ENCODE assay signal across 19 cellular contexts in genomic region chr4:68316193-68316969, GRCh38. TPM values are rescaled to one million over a fixed set of nuclear protein-coding genes. Genes with fewer than 3 reads are reported as not detected.
DNase-seq lines count a peak whose midpoint lies in the region; ATAC-seq, FAIRE-seq and TF ChIP-seq lines count a peak whose summit lies in the region.
"Had no signal": no experiment of that assay in that cellular context is flagged by ENCODE, and none has a peak within 500 bp of the region (broad histone marks: within the 10 kb centered on the region; RNA-seq: fewer than 3 reads in every experiment).

No MANE protein-coding gene starts in this region.

- H3K36me3 Mint-ChIP-seq in activated CD4-positive, alpha-beta T cell treated with anti-CD3 and anti-CD28 coated beads for 36 hours (ENCODE audit: low read depth) = peaks cover 50% of the 10 kb centered on the region
- peaks cover 49% of the 10 kb centered on the region for H3K36me3 Mint-ChIP-seq in activated CD4-positive, alpha-beta T cell treated with anti-CD3 and anti-CD28 coated beads, Interleukin-2, amount 10 ng/mL, durations not matched to agents 7 days and 5 days (ENCODE audit: low read depth)
- peaks cover 40% of the 10 kb centered on the region for H3K36me3 Mint-ChIP-seq in activated naive CD8-positive, alpha-beta T cell treated with anti-CD3 and anti-CD28 coated beads, Interleukin-2, amount 10 ng/mL, durations not matched to agents 7 days and 5 days

- H4K20me1 ChIP-seq in osteoblast (ENCODE audit: insufficient read depth, low read length) = peaks cover 2% of the 10 kb centered on the region

- FAIRE-seq in GM18507 (lab: Jason Lieb, UNC) = peak; percentile 12
- FAIRE-seq: D721Med, H54 had no signal

- intact Hi-C loops in activated CD4-positive, alpha-beta T cell treated with anti-CD3 and anti-CD28 coated beads for 36 hours (cut with DNase I, micrococcal nuclease) = no loop called here

- no peak overlapping the region for H2AFZ ChIP-seq in osteoblast (ENCODE audit: low read length)

- ATAC-seq in activated CD4-positive, alpha-beta T cell treated with anti-CD3 and anti-CD28 coated beads for 36 hours = no peak
- ATAC-seq in activated naive CD8-positive, alpha-beta T cell treated with anti-CD3 and anti-CD28 coated beads, Interleukin-2, amount 10 ng/mL, durations not matched to agents 7 days and 5 days (ENCODE audit: low read depth) = no peak
- no peak for ATAC-seq in HG03045 (IDR thresholded peaks at IDR 0.05; ENCODE audit: unreplicated experiment)
- ATAC-seq: CD8-positive, alpha-beta T cell had no signal

- POLR2A ChIA-PET in activated CD4-positive, alpha-beta T cell treated with anti-CD3 and anti-CD28 coated beads for 36 hours (lab: Charles Lee) = no interaction called here
- POLR2A ChIA-PET in activated CD4-positive, alpha-beta T cell treated with anti-CD3 and anti-CD28 coated beads, Interleukin-2, amount 10 ng/mL, durations not matched to agents 7 days and 5 days (lab: Charles Lee) = no interaction called here
- POLR2A ChIA-PET in activated naive CD8-positive, alpha-beta T cell treated with anti-CD3 and anti-CD28 coated beads, Interleukin-2, amount 10 ng/mL, durations not matched to agents 7 days and 5 days (lab: Charles Lee) = no interaction called here

- H3K4me1 ChIP-seq in osteoblast (ENCODE audit: insufficient read depth, low read length) = no peaks in the 10 kb centered on the region

- H3K4me2 ChIP-seq in osteoblast (ENCODE audit: insufficient read depth, low read length) = no peak overlapping the region

- no peak for TF ChIP-seq CTCF in osteoblast (IDR thresholded peaks at IDR 0.05; ENCODE audit: extremely low read depth, low read depth, low read length)

- no peak overlapping the region for H3K4me3 ChIP-seq in osteoblast (ENCODE audit: insufficient read depth, low read length)

- H3K27ac Mint-ChIP-seq in activated CD4-positive, alpha-beta T cell treated with anti-CD3 and anti-CD28 coated beads for 36 hours = peak overlapping the region; percentile 51
- H3K27ac Mint-ChIP-seq in activated CD4-positive, alpha-beta T cell treated with anti-CD3 and anti-CD28 coated beads, Interleukin-2, amount 10 ng/mL, durations not matched to agents 7 days and 5 days = no peak overlapping the region
- H3K27ac Mint-ChIP-seq in activated naive CD8-positive, alpha-beta T cell treated with anti-CD3 and anti-CD28 coated beads, Interleukin-2, amount 10 ng/mL, durations not matched to agents 7 days and 5 days = peak overlapping the region; percentile 43
- H3K27ac Mint-ChIP-seq: CD8-positive, alpha-beta T cell had no signal

- H3K27ac ChIP-seq in osteoblast (ENCODE audit: low read depth, low read length) = no peak overlapping the region
- H3K27ac ChIP-seq: 22Rv1 had no signal

- no peaks in the 10 kb centered on the region for H3K27me3 Mint-ChIP-seq in activated CD4-positive, alpha-beta T cell treated with anti-CD3 and anti-CD28 coated beads for 36 hours
- no peaks in the 10 kb centered on the region for H3K27me3 Mint-ChIP-seq in activated CD4-positive, alpha-beta T cell treated with anti-CD3 and anti-CD28 coated beads, Interleukin-2, amount 10 ng/mL, durations not matched to agents 7 days and 5 days
- H3K27me3 Mint-ChIP-seq in activated naive CD8-positive, alpha-beta T cell treated with anti-CD3 and anti-CD28 coated beads, Interleukin-2, amount 10 ng/mL, durations not matched to agents 7 days and 5 days = no peaks in the 10 kb centered on the region

- no peaks in the 10 kb centered on the region for H3K9me3 Mint-ChIP-seq in activated CD4-positive, alpha-beta T cell treated with anti-CD3 and anti-CD28 coated beads for 36 hours (ENCODE audit: low read depth)
- no peaks in the 10 kb centered on the region for H3K9me3 Mint-ChIP-seq in activated CD4-positive, alpha-beta T cell treated with anti-CD3 and anti-CD28 coated beads, Interleukin-2, amount 10 ng/mL, durations not matched to agents 7 days and 5 days
- H3K9me3 Mint-ChIP-seq in activated naive CD8-positive, alpha-beta T cell treated with anti-CD3 and anti-CD28 coated beads, Interleukin-2, amount 10 ng/mL, durations not matched to agents 7 days and 5 days = no peaks in the 10 kb centered on the region
- H3K9me3 Mint-ChIP-seq: CD8-positive, alpha-beta T cell had no signal

- no peaks in the 10 kb centered on the region for H3K79me2 ChIP-seq in osteoblast (ENCODE audit: insufficient read depth, low read length)

- H3K9me3 ChIP-seq in osteoblast (ENCODE audit: low read depth, low read length) = no peaks in the 10 kb centered on the region
- H3K9me3 ChIP-seq: BE2C had no signal

- no peaks in the 10 kb centered on the region for H3K27me3 ChIP-seq in osteoblast (ENCODE audit: insufficient read depth, low read length)
- H3K27me3 ChIP-seq: BE2C had no signal

- H3K4me1 Mint-ChIP-seq in activated CD4-positive, alpha-beta T cell treated with anti-CD3 and anti-CD28 coated beads for 36 hours = no peaks in the 10 kb centered on the region
- peaks cover 14% of the 10 kb centered on the region for H3K4me1 Mint-ChIP-seq in activated CD4-positive, alpha-beta T cell treated with anti-CD3 and anti-CD28 coated beads, Interleukin-2, amount 10 ng/mL, durations not matched to agents 7 days and 5 days
- peaks cover 9% of the 10 kb centered on the region for H3K4me1 Mint-ChIP-seq in activated naive CD8-positive, alpha-beta T cell treated with anti-CD3 and anti-CD28 coated beads, Interleukin-2, amount 10 ng/mL, durations not matched to agents 7 days and 5 days

- no peak for DNase-seq in activated CD4-positive, alpha-beta T cell treated with anti-CD3 and anti-CD28 coated beads for 36 hours
- no peak for DNase-seq in activated CD4-positive, alpha-beta T cell treated with anti-CD3 and anti-CD28 coated beads, Interleukin-2, amount 10 ng/mL, durations not matched to agents 7 days and 5 days
- DNase-seq in GM18507 (ENCODE audit: extremely low spot score, insufficient read length, low read depth) (no peak), osteoblast (ENCODE audit: insufficient read length, low spot score, missing footprints) (peak; percentile 42), HCEC 1CT (no peak), CD1c-positive myeloid dendritic cell (ENCODE audit: extremely low spot score) (no peak)
- no peak for DNase-seq in activated naive CD8-positive, alpha-beta T cell treated with anti-CD3 and anti-CD28 coated beads, Interleukin-2, amount 10 ng/mL, durations not matched to agents 7 days and 5 days
- DNase-seq: BE2C; CD8-positive, alpha-beta T cell; DMS79; NCI-H1105 treated with DMSO at 0.1 percent for 48 hours; NCI-H187; NCI-H446; NCI-H69; SIG-M5 had no signal

- peaks cover 78% of the 10 kb centered on the region for H3K36me3 ChIP-seq in osteoblast (ENCODE audit: insufficient read depth, low read length)

- H3K4me3 Mint-ChIP-seq in activated CD4-positive, alpha-beta T cell treated with anti-CD3 and anti-CD28 coated beads for 36 hours = no peak overlapping the region
- no peak overlapping the region for H3K4me3 Mint-ChIP-seq in activated CD4-positive, alpha-beta T cell treated with anti-CD3 and anti-CD28 coated beads, Interleukin-2, amount 10 ng/mL, durations not matched to agents 7 days and 5 days
- H3K4me3 Mint-ChIP-seq in activated naive CD8-positive, alpha-beta T cell treated with anti-CD3 and anti-CD28 coated beads, Interleukin-2, amount 10 ng/mL, durations not matched to agents 7 days and 5 days = no peak overlapping the region
- H3K4me3 Mint-ChIP-seq: CD8-positive, alpha-beta T cell had no signal

- CTCF ChIA-PET in activated CD4-positive, alpha-beta T cell treated with anti-CD3 and anti-CD28 coated beads for 36 hours (lab: Charles Lee) = interaction anchor here (1.0 kb wide), 1 partner anchor 170 kb away, joined by 3 read pairs; no protein-coding TSS in a partner anchor
- CTCF ChIA-PET in activated CD4-positive, alpha-beta T cell treated with anti-CD3 and anti-CD28 coated beads, Interleukin-2, amount 10 ng/mL, durations not matched to agents 7 days and 5 days (lab: Charles Lee) = no interaction called here

RNA-seq across cellular contexts. Expression of gene YTHDC1, which starts 33.5 kb away (rescaled TPM):
- total RNA-seq in activated CD4-positive, alpha-beta T cell treated with anti-CD3 and anti-CD28 coated beads for 36 hours = 10 to 100 TPM; 78.5 to 83.0 TPM
- total RNA-seq in activated CD4-positive, alpha-beta T cell treated with anti-CD3 and anti-CD28 coated beads, Interleukin-2, amount 10 ng/mL, durations not matched to agents 7 days and 5 days = 10 to 100 TPM; 88.7 to 90.3 TPM
- 100 to 1,000 TPM; 120 to 122 TPM for total RNA-seq in activated naive CD8-positive, alpha-beta T cell treated with anti-CD3 and anti-CD28 coated beads, Interleukin-2, amount 10 ng/mL, durations not matched to agents 7 days and 5 days
- total RNA-seq in osteoblast = 40.2 and 41.0 TPM in 2 replicates
